In genomic region chr20:12207875-12208274, GRCh38 we compare ENCODE assay signal across 7 cellular contexts.
A peak's percentile ranks its signal among the peaks of the same experiment; 100 is the strongest.
DNase-seq lines count a peak whose midpoint lies in the region; ATAC-seq, FAIRE-seq and TF ChIP-seq lines count a peak whose summit lies in the region.

No MANE protein-coding gene starts in this region.

- no peaks in the 10 kb centered on the region for H3K4me1 ChIP-seq in Karpas-422 (ENCODE audit: low read length)

- no peaks in the 10 kb centered on the region for H4K20me1 ChIP-seq in Karpas-422 (ENCODE audit: insufficient read depth, low read depth, low read length)

- H3K27me3 ChIP-seq in Karpas-422 (ENCODE audit: low read length), result no peaks in the 10 kb centered on the region
- no peaks in the 10 kb centered on the region for H3K27me3 ChIP-seq in bronchial epithelial cell (ENCODE audit: control insufficient read depth, insufficient read depth, low read length)

- H3K9me3 ChIP-seq in Karpas-422 (ENCODE audit: low read length), result peaks cover 41% of the 10 kb centered on the region

- no peak overlapping the region for H3K9ac ChIP-seq in Karpas-422 (ENCODE audit: low read length)

- H3K27ac Mint-ChIP-seq in naive B cell, result no peak overlapping the region

- H3K36me3 Mint-ChIP-seq in naive B cell, result no peaks in the 10 kb centered on the region

- H3K27me3 Mint-ChIP-seq in naive B cell, result no peaks in the 10 kb centered on the region

- no peaks in the 10 kb centered on the region for H3K79me2 ChIP-seq in Karpas-422 (ENCODE audit: low read length)

- peak; percentile 60 for TF ChIP-seq CTCF in bronchial epithelial cell (IDR thresholded peaks at IDR 0.05; ENCODE audit: insufficient read depth, low read length, severe bottlenecking)

- H3K4me1 Mint-ChIP-seq in naive B cell, result peaks cover 0 to 5% (median 0%) of the 10 kb centered on the region in 3 donors

- H3K4me2 ChIP-seq in Karpas-422 (ENCODE audit: low read depth, low read length, poor library complexity, severe bottlenecking), result no peak overlapping the region

- H2AFZ ChIP-seq in Karpas-422 (ENCODE audit: low read length), result no peak overlapping the region

- no peaks in the 10 kb centered on the region for H3K9me2 ChIP-seq in Karpas-422 (replicated peaks; ENCODE audit: insufficient read depth, low read length)

- H3K4me3 ChIP-seq in Karpas-422 (ENCODE audit: low read length) (no peak overlapping the region), bronchial epithelial cell (ENCODE audit: low read depth, low read length) (no peak overlapping the region)

- no peak overlapping the region for H3K4me3 Mint-ChIP-seq in naive B cell

- H3K36me3 ChIP-seq in Karpas-422 (ENCODE audit: insufficient read depth, low read length) (no peaks in the 10 kb centered on the region), bronchial epithelial cell (ENCODE audit: control insufficient read depth, insufficient read depth, low read length) (no peaks in the 10 kb centered on the region)

- FAIRE-seq in bronchial epithelial cell (lab: Jason Lieb, UNC), result no peak

- DNase-seq in GM03348 (ENCODE audit: low spot score), result peak; percentile 35
- peak; percentile 57 for DNase-seq in Karpas-422
- DNase-seq in bronchial epithelial cell (ENCODE audit: low read depth), result peak; percentile 39
- DNase-seq in naive B cell, result peak; percentile 5
- DNase-seq in NCI-H187 treated with DMSO at 0.1 percent for 48 hours (lab: John Stamatoyannopoulos, UW), result no peak

- H3K9me3 Mint-ChIP-seq in naive B cell, result peaks cover 0 to 2% (median 0%) of the 10 kb centered on the region in 7 donors

- no peak overlapping the region for H3K27ac ChIP-seq in Karpas-422 (ENCODE audit: low read length)

- peak in 1 of 2 donors; percentile 33 for ATAC-seq in naive B cell (ENCODE audit: low read depth in 2 of 2)
- ATAC-seq in GM18502 (IDR thresholded peaks at IDR 0.05; ENCODE audit: poor library complexity, unreplicated experiment), result no peak
- no peak for ATAC-seq in GM21360 (IDR thresholded peaks at IDR 0.05; ENCODE audit: unreplicated experiment)
